Comparison of ENCODE assay signal across 1 cellular context in genomic region chr10:87094373-87095240, GRCh38.
A peak's percentile ranks its signal among the peaks of the same experiment; 100 is the strongest.
TF ChIP-seq lines count a peak whose summit lies in the region.

GLUD1 (minus strand) TSS chr10:87094843; CDS start chr10:87094769, 74 bp downstream.
SHLD2 (plus strand) TSS chr10:87095206; CDS start chr10:87151355, 56,149 bp downstream.

TF ChIP-seq in GM12878, 131 proteins besides CTCF, POLR2A, EP300 and RAD21 (continued from another document):
- TF ChIP-seq ZNF24 (IDR thresholded peaks at IDR 0.05) (0 out of 2 replicates have a peak, but pooled peaks have one; percentile 12), POLR2AphosphoS5 (IDR thresholded peaks at IDR 0.05; ENCODE audit: low read length) (peak; percentile 73), NKRF (conservative IDR thresholded peaks at IDR 0.05) (peak; percentile 95), BHLHE40 (IDR thresholded peaks at IDR 0.05; ENCODE audit: borderline replicate concordance in 1 of 2, low read depth in 2 of 2, low read length in 1 of 2) (peak in 1 of 2 experiments; percentile 11; a peak in 1 of 4 replicates), ZBED1 (IDR thresholded peaks at IDR 0.05; ENCODE audit: borderline replicate concordance) (no peak)
- TF ChIP-seq, protein P1, sequence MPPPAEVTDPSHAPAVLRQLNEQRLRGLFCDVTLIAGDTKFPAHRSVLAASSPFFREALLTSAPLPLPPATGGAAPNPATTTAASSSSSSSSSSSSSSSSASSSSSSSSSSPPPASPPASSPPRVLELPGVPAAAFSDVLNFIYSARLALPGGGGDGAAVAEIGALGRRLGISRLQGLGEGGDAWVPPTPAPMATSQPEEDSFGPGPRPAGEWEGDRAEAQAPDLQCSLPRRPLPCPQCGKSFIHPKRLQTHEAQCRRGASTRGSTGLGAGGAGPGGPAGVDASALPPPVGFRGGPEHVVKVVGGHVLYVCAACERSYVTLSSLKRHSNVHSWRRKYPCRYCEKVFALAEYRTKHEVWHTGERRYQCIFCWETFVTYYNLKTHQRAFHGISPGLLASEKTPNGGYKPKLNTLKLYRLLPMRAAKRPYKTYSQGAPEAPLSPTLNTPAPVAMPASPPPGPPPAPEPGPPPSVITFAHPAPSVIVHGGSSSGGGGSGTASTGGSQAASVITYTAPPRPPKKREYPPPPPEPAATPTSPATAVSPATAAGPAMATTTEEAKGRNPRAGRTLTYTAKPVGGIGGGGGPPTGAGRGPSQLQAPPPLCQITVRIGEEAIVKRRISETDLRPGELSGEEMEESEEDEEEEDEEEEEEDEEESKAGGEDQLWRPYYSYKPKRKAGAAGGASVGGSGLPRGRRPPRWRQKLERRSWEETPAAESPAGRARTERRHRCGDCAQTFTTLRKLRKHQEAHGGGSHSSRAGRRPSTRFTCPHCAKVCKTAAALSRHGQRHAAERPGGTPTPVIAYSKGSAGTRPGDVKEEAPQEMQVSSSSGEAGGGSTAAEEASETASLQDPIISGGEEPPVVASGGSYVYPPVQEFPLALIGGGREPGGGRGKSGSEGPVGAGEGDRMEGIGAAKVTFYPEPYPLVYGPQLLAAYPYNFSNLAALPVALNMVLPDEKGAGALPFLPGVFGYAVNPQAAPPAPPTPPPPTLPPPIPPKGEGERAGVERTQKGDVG (CRISPR knock-in tag; IDR thresholded peaks at IDR 0.05) = no peak
- TF ChIP-seq, protein P2, sequence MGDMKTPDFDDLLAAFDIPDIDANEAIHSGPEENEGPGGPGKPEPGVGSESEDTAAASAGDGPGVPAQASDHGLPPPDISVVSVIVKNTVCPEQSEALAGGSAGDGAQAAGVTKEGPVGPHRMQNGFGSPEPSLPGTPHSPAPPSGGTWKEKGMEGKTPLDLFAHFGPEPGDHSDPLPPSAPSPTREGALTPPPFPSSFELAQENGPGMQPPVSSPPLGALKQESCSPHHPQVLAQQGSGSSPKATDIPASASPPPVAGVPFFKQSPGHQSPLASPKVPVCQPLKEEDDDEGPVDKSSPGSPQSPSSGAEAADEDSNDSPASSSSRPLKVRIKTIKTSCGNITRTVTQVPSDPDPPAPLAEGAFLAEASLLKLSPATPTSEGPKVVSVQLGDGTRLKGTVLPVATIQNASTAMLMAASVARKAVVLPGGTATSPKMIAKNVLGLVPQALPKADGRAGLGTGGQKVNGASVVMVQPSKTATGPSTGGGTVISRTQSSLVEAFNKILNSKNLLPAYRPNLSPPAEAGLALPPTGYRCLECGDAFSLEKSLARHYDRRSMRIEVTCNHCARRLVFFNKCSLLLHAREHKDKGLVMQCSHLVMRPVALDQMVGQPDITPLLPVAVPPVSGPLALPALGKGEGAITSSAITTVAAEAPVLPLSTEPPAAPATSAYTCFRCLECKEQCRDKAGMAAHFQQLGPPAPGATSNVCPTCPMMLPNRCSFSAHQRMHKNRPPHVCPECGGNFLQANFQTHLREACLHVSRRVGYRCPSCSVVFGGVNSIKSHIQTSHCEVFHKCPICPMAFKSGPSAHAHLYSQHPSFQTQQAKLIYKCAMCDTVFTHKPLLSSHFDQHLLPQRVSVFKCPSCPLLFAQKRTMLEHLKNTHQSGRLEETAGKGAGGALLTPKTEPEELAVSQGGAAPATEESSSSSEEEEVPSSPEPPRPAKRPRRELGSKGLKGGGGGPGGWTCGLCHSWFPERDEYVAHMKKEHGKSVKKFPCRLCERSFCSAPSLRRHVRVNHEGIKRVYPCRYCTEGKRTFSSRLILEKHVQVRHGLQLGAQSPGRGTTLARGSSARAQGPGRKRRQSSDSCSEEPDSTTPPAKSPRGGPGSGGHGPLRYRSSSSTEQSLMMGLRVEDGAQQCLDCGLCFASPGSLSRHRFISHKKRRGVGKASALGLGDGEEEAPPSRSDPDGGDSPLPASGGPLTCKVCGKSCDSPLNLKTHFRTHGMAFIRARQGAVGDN (IDR thresholded peaks at IDR 0.05) = peak; percentile 50; the same call in 1 of the 2 replicates
TF ChIP-seq in GM12878: peak in this region for 29.
